In the genomic region with DNA sequence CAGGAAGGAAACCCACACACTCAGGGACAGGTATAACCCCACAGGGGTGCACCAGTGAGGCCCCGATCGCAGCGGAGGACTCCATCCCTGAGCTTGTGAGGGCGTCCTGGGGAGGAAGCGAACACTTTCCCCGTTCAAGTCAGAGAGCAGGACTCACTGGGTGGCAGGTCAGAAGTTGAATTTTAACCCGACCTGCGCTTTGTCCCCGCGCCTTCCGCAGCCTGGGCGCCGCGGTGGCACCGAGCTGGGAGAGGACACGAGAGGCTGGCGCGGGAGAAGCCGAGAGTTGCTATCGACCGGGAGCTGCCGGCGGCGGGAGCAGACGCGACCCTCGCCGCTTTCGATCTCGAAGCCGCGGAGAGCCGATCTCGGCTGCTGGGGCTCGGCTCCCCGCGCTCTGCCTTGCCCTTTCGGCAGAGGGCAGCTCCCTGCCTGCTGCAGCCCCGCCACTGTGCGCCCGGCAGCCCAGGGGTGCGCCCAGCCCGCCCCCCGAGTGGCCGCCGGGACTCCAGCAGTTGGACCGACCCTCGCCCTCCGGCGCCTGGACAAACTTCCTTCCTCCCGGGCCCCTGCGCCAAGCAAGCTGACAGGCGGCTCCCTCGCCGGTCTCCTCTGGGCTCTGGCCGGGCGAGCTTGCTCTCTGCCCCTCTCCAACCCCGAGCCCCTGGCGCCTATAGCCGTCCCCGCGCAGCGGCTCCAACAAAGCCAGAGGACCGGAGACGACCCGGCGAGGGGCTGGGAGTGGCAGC, we compare ENCODE assay signal across 9 cellular contexts. TPM values are rescaled to one million over a fixed set of nuclear protein-coding genes. Genes with fewer than 3 reads are reported as not detected.
DNase-seq lines count a peak whose midpoint lies in the region; ATAC-seq and TF ChIP-seq lines count a peak whose summit lies in the region.
"Had no signal": no experiment of that assay in that cellular context is flagged by ENCODE, and none has a peak within 500 bp of the region (broad histone marks: within the 10 kb centered on the region; RNA-seq: fewer than 3 reads in every experiment).

No MANE protein-coding gene starts in this region.

- H3K9ac ChIP-seq in HUES48 (ENCODE audit: low read depth, low read length) = peak overlapping the region; percentile 83

- no peaks in the 10 kb centered on the region for H3K36me3 Mint-ChIP-seq in progenitor cell of endocrine pancreas (ENCODE audit: insufficient read depth)
- H3K36me3 Mint-ChIP-seq: CD4-positive, CD25-positive, alpha-beta regulatory T cell had no signal

- WGBS in right cardiac atrium = under 1% methylated on average over 67 of the region's 67 CpGs

- peaks cover 18% of the 10 kb centered on the region for H3K27me3 ChIP-seq in HUES48 (ENCODE audit: control insufficient read depth, insufficient read depth, low read length)
- no peaks in the 10 kb centered on the region for H3K27me3 ChIP-seq in right cardiac atrium (ENCODE audit: control insufficient read depth, insufficient read depth)

- H3K4me1 ChIP-seq in HUES48 (ENCODE audit: control insufficient read depth, insufficient read depth, low read length) (peaks cover 46% of the 10 kb centered on the region), right cardiac atrium (ENCODE audit: control insufficient read depth, insufficient read depth, low read length) (no peaks in the 10 kb centered on the region)

- H3K4me1 Mint-ChIP-seq in progenitor cell of endocrine pancreas (ENCODE audit: low read depth) = peaks cover 4% of the 10 kb centered on the region

- ATAC-seq in GM21723 (IDR thresholded peaks at IDR 0.05; ENCODE audit: unreplicated experiment) (peak; percentile 65), right cardiac atrium (peak; percentile 86 to 87)

- peak overlapping the region; percentile 91 for H3K4me3 Mint-ChIP-seq in progenitor cell of endocrine pancreas (ENCODE audit: low read depth)
- H3K4me3 Mint-ChIP-seq: CD4-positive, CD25-positive, alpha-beta regulatory T cell had no signal

- no peaks in the 10 kb centered on the region for H3K36me3 ChIP-seq in HUES48 (ENCODE audit: control insufficient read depth, insufficient read depth, low read length)

- peak overlapping the region; percentile 95 for H3K27ac Mint-ChIP-seq in progenitor cell of endocrine pancreas

- H3K4me3 ChIP-seq in HUES48 (ENCODE audit: low read depth, low read length) (peak overlapping the region; percentile 98), right cardiac atrium (ENCODE audit: low read length) (peak overlapping the region; percentile 77)

- H3K9me3 ChIP-seq in HUES48 (ENCODE audit: control insufficient read depth, insufficient read depth, low read length) (no peaks in the 10 kb centered on the region), right cardiac atrium (ENCODE audit: control insufficient read depth, low read length) (no peaks in the 10 kb centered on the region)

- intact Hi-C loops in right cardiac atrium (cut with DNase I) = loop anchor here in 3 of 4 donors (5.0 to 10.0 kb wide), 2 partner anchors 100 to 102 kb away; no protein-coding TSS in a partner anchor

- DNase-seq in NCI-H1092 treated with DMSO at 0.1 percent for 48 hours (lab: John Stamatoyannopoulos, UW) (peak; percentile 74), NCI-H1092 (lab: John Stamatoyannopoulos, UW) (no peak), amniotic stem cell (lab: John Stamatoyannopoulos, UW) (peak; percentile 1), right cardiac atrium (peak; percentile 40 to 77 (median 77)), progenitor cell of endocrine pancreas (ENCODE audit: low spot score, unreplicated experiment) (peak; percentile 68), AML-193 (lab: John Stamatoyannopoulos, UW) (no peak)
- DNase-seq: CD4-positive, CD25-positive, alpha-beta regulatory T cell had no signal

- H3K9me3 Mint-ChIP-seq in progenitor cell of endocrine pancreas (ENCODE audit: low read depth) = no peaks in the 10 kb centered on the region

- H3K27me3 Mint-ChIP-seq in progenitor cell of endocrine pancreas = peaks cover 21% of the 10 kb centered on the region

- TF ChIP-seq CTCF in progenitor cell of endocrine pancreas (IDR thresholded peaks at IDR 0.05; ENCODE audit: unreplicated experiment) = peak; percentile 8

- H3K27ac ChIP-seq in HUES48 (ENCODE audit: low read depth, low read length) (peak overlapping the region; percentile 67), right cardiac atrium (ENCODE audit: low read length) (peak overlapping the region; percentile 77)

RNA-seq across cellular contexts. Expression of gene LIN7A, which starts 0.9 kb away (rescaled TPM):
- total RNA-seq in right cardiac atrium (10 to 100 TPM; 18.9 to 22.3 (median 20.6) TPM), progenitor cell of endocrine pancreas (7.1 and 8.2 TPM in 2 replicates)
- polyA plus RNA-seq in right cardiac atrium = 9.2 TPM

Comparison
In these comparisons a context has a peak if more than half of its experiments do, and no peak if none do; other contexts are left out.
1. DNase-seq: peak in NCI-H1092 treated with DMSO at 0.1 percent for 48 hours (single experiment), amniotic stem cell (single experiment), right cardiac atrium (3 of 3) and progenitor cell of endocrine pancreas (single experiment); none in NCI-H1092 (single experiment) and AML-193 (0 of 2).